2 cellular contexts compared by ENCODE assay signal in genomic region chr4:73458184-73459047, GRCh38.
A peak's percentile ranks its signal among the peaks of the same experiment; 100 is the strongest.
TF ChIP-seq lines count a peak whose summit lies in the region.

No MANE protein-coding gene starts in this region.

TF ChIP-seq in K562, 482 proteins besides CTCF, POLR2A, EP300 and RAD21 (continued from another document and continues in another):
- TF ChIP-seq ZMIZ1 (IDR thresholded peaks at IDR 0.05; ENCODE audit: low read depth in 2 of 2, low read length in 2 of 2), result no peak
- no peak for TF ChIP-seq ZNF609 (CRISPR knock-in tag; IDR thresholded peaks at IDR 0.05; ENCODE audit: borderline replicate concordance)
- no peak for TF ChIP-seq SREBF2 (CRISPR knock-in tag; IDR thresholded peaks at IDR 0.05)
- no peak for TF ChIP-seq CEBPG (CRISPR knock-in tag; IDR thresholded peaks at IDR 0.05)
- peak in 1 of 2 experiments; percentile 48; a peak in 1 of 4 replicates for TF ChIP-seq CEBPG (tag; conservative IDR thresholded peaks at IDR 0.05 in 1 of 2, IDR thresholded peaks at IDR 0.05 in 1 of 2)
- 0 out of 2 replicates have a peak, but pooled peaks have one; percentile 61 for TF ChIP-seq ZNF175 (CRISPR knock-in tag; IDR thresholded peaks at IDR 0.05; ENCODE audit: low read depth)
- no peak for TF ChIP-seq FOXK2 (conservative IDR thresholded peaks at IDR 0.05 in 1 of 2, IDR thresholded peaks at IDR 0.05 in 1 of 2; ENCODE audit: low read depth in 2 of 2)
- TF ChIP-seq PTRF (tag; IDR thresholded peaks at IDR 0.05), result no peak
- no peak for TF ChIP-seq KDM5B (IDR thresholded peaks at IDR 0.05; ENCODE audit: insufficient replicate concordance, low read depth, low read length)
- TF ChIP-seq DACH1 (IDR thresholded peaks at IDR 0.05; ENCODE audit: partially characterized antibody), result no peak
- no peak for TF ChIP-seq YBX1 (IDR thresholded peaks at IDR 0.05)
- TF ChIP-seq LEF1 (IDR thresholded peaks at IDR 0.05), result no peak
- TF ChIP-seq HDGF (IDR thresholded peaks at IDR 0.05), result no peak
- no peak for TF ChIP-seq SOX6 (IDR thresholded peaks at IDR 0.05)
- no peak for TF ChIP-seq AFF4 (CRISPR knock-in tag; IDR thresholded peaks at IDR 0.05)
- no peak for TF ChIP-seq ZNF3 (CRISPR knock-in tag; IDR thresholded peaks at IDR 0.05)
- TF ChIP-seq ZBTB7A (IDR thresholded peaks at IDR 0.05; ENCODE audit: borderline replicate concordance, control insufficient read depth, low read depth, low read length), result no peak

TF ChIP-seq in HepG2, 621 proteins besides CTCF, POLR2A, EP300 and RAD21 (continued from another document and continues in another):
- TF ChIP-seq STAT6 (CRISPR knock-in tag; IDR thresholded peaks at IDR 0.05; ENCODE audit: borderline replicate concordance) (no peak), ZNF800 (CRISPR knock-in tag; IDR thresholded peaks at IDR 0.05) (0 out of 2 replicates have a peak, but pooled peaks have one; percentile 26), MBD4 (IDR thresholded peaks at IDR 0.05; ENCODE audit: borderline replicate concordance, low read length) (peak; percentile 61; the same call in 1 of the 2 replicates), MXI1 (IDR thresholded peaks at IDR 0.05; ENCODE audit: borderline replicate concordance, low read depth, low read length) (no peak), ZNF253 (CRISPR knock-in tag; IDR thresholded peaks at IDR 0.05; ENCODE audit: borderline replicate concordance) (no peak), ZNF660 (CRISPR knock-in tag; IDR thresholded peaks at IDR 0.05; ENCODE audit: borderline replicate concordance, low read depth) (no peak), SRSF9 (IDR thresholded peaks at IDR 0.05; ENCODE audit: borderline replicate concordance, insufficient read depth, low read depth, low read length, poor library complexity, severe bottlenecking) (no peak), SP1 (IDR thresholded peaks at IDR 0.05) (no peak), SP1 (CRISPR knock-in tag; IDR thresholded peaks at IDR 0.05) (no peak), ZNF614 (CRISPR knock-in tag; IDR thresholded peaks at IDR 0.05; ENCODE audit: borderline replicate concordance) (no peak), SMC3 (IDR thresholded peaks at IDR 0.05; ENCODE audit: low read length) (no peak), PCBP2 (optimal IDR thresholded peaks at IDR 0.05; ENCODE audit: low read depth, low read length, poor library complexity, severe bottlenecking) (no peak), CHD4 (IDR thresholded peaks at IDR 0.05; ENCODE audit: borderline replicate concordance, low read length) (no peak), RORA (CRISPR knock-in tag; IDR thresholded peaks at IDR 0.05) (no peak), FOSL1 (CRISPR knock-in tag; IDR thresholded peaks at IDR 0.05; ENCODE audit: borderline replicate concordance) (0 out of 2 replicates have a peak, but pooled peaks have one; percentile 20), HNF4A (CRISPR knock-in tag; IDR thresholded peaks at IDR 0.05) (0 out of 2 replicates have a peak, but pooled peaks have one; percentile 20), MYC (CRISPR knock-in tag; IDR thresholded peaks at IDR 0.05; ENCODE audit: borderline replicate concordance) (no peak), ATF1 (CRISPR knock-in tag; IDR thresholded peaks at IDR 0.05) (peak; percentile 30; the same call in 1 of the 2 replicates), HNF4G (IDR thresholded peaks at IDR 0.05; ENCODE audit: borderline replicate concordance, low read depth, low read length) (no peak), HNF4G (CRISPR knock-in tag; IDR thresholded peaks at IDR 0.05; ENCODE audit: borderline replicate concordance, low read depth) (no peak), CENPX (CRISPR knock-in tag; IDR thresholded peaks at IDR 0.05) (no peak), ELK4 (CRISPR knock-in tag; IDR thresholded peaks at IDR 0.05; ENCODE audit: borderline replicate concordance) (no peak), ATF5 (CRISPR knock-in tag; IDR thresholded peaks at IDR 0.05; ENCODE audit: low read depth) (no peak), TARDBP (CRISPR knock-in tag; IDR thresholded peaks at IDR 0.05) (peak; percentile 22; the same call in 1 of the 2 replicates), POLR2G (IDR thresholded peaks at IDR 0.05; ENCODE audit: low read depth, low read length) (peak; percentile 59), ZHX1 (CRISPR knock-in tag; IDR thresholded peaks at IDR 0.05; ENCODE audit: low read depth) (peak; percentile 11; the same call in 1 of the 2 replicates), PHF8 (CRISPR knock-in tag; IDR thresholded peaks at IDR 0.05) (0 out of 2 replicates have a peak, but pooled peaks have one; percentile 6), XBP1 (CRISPR knock-in tag; IDR thresholded peaks at IDR 0.05) (no peak), PAF1 (CRISPR knock-in tag; IDR thresholded peaks at IDR 0.05) (peak; percentile 88), FOXP4 (CRISPR knock-in tag; IDR thresholded peaks at IDR 0.05) (no peak), ZSCAN22 (CRISPR knock-in tag; IDR thresholded peaks at IDR 0.05) (no peak), MIXL1 (CRISPR knock-in tag; IDR thresholded peaks at IDR 0.05) (no peak), NFIC (IDR thresholded peaks at IDR 0.05; ENCODE audit: low read length) (peak; percentile 39; the same call in 1 of the 2 replicates), ZMYM4 (CRISPR knock-in tag; IDR thresholded peaks at IDR 0.05) (0 out of 2 replicates have a peak, but pooled peaks have one; percentile 20), CEBPG (CRISPR knock-in tag; IDR thresholded peaks at IDR 0.05) (no peak), ZNF652 (CRISPR knock-in tag; IDR thresholded peaks at IDR 0.05; ENCODE audit: borderline replicate concordance, low read depth) (peak; percentile 8; the same call in 1 of the 2 replicates), SALL1 (CRISPR knock-in tag; IDR thresholded peaks at IDR 0.05) (peak; percentile 7; the same call in 1 of the 2 replicates), HIC2 (CRISPR knock-in tag; IDR thresholded peaks at IDR 0.05; ENCODE audit: low read depth) (no peak), PAWR (CRISPR knock-in tag; IDR thresholded peaks at IDR 0.05; ENCODE audit: borderline replicate concordance) (no peak), NPAS2 (CRISPR knock-in tag; IDR thresholded peaks at IDR 0.05; ENCODE audit: borderline replicate concordance) (no peak), TIGD3 (CRISPR knock-in tag; IDR thresholded peaks at IDR 0.05; ENCODE audit: borderline replicate concordance) (no peak), ZNF510 (CRISPR knock-in tag; IDR thresholded peaks at IDR 0.05; ENCODE audit: low read depth) (no peak), FOXP1 (IDR thresholded peaks at IDR 0.05) (no peak), FOXP1 (CRISPR knock-in tag; IDR thresholded peaks at IDR 0.05) (0 out of 2 replicates have a peak, but pooled peaks have one; percentile 4), MBNL3 (CRISPR knock-in tag; conservative IDR thresholded peaks at IDR 0.05) (no peak), JUND (CRISPR knock-in tag; IDR thresholded peaks at IDR 0.05) (no peak)
